Comparison of ENCODE assay signal across 8 cellular contexts in the genomic region with DNA sequence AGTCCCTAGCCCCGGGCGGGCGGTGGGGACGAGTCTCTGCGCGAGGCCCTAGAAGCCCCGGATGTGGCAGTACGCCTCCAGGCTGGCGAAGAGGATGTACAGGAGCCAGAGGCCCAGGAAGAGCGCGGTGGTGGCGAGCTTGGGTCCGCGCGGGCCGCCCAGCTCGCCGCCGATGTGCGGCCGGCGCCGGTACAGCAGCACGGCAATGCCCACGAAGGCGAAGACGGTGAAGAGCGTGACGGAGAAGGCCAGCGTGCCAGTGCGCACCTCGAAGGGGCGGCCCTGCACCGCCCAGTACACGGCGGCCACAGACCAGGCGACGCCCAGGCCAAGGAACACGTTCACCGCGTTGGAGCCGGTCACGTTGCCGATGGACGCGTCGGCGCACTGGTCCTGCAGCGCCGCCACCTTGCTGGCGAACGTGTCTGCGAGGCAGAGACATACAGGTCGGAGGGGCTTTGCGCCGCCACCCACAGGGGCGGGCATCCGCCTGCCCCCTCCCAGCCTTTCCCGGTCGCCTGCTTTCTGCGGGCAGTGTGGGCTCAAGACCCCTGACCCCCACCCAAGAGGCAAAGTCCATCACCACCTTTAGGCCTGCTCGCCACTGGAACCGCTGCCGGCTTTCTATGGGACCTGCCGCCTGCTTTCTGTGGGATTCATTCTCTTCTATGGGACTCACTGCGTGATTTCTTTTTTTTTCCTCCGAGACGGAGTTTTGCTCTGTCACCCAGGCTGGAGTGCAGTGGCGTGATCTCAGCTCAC. TPM values are rescaled to one million over a fixed set of nuclear protein-coding genes. Genes with fewer than 3 reads are reported as not detected.
DNase-seq lines count a peak whose midpoint lies in the region; ATAC-seq and TF ChIP-seq lines count a peak whose summit lies in the region.

No MANE protein-coding gene starts in this region.

- peaks cover 5% of the 10 kb centered on the region for H4K20me1 ChIP-seq in osteoblast (ENCODE audit: insufficient read depth, low read length)

- H3K79me2 ChIP-seq in osteoblast (ENCODE audit: insufficient read depth, low read length), result no peaks in the 10 kb centered on the region

- H3K9me3 ChIP-seq in CD8-positive, alpha-beta T cell (ENCODE audit: low read length), result no peaks in the 10 kb centered on the region
- H3K9me3 ChIP-seq in Panc1 (ENCODE audit: control insufficient read depth, insufficient read depth, low read depth, low read length) (no peaks in the 10 kb centered on the region), esophagus squamous epithelium (no peaks in the 10 kb centered on the region), osteoblast (ENCODE audit: low read depth, low read length) (no peaks in the 10 kb centered on the region)

- no peak for TF ChIP-seq POLR2A in esophagus squamous epithelium (IDR thresholded peaks at IDR 0.05)

- CTCF ChIA-PET in CD8-positive, alpha-beta T cell (lab: Charles Lee), result interaction anchor here (0.7 to 15.3 kb wide), 4 partner anchors 38 to 361 kb away, joined by 3 to 423 read pairs (median 6); a partner anchor contains a TSS
- CTCF ChIA-PET in Panc1 (lab: Charles Lee), result no interaction called here

- no peak overlapping the region for H3K27ac ChIP-seq in CD8-positive, alpha-beta T cell (ENCODE audit: low read depth, low read length)
- H3K27ac ChIP-seq in Panc1 (ENCODE audit: low read length) (no peak overlapping the region), esophagus squamous epithelium (peak overlapping the region in 1 of 4 donors; percentile 44), osteoblast (ENCODE audit: low read depth, low read length) (no peak overlapping the region)

- H3K4me1 Mint-ChIP-seq in CD8-positive, alpha-beta T cell (ENCODE audit: low read depth), result peaks cover 12% of the 10 kb centered on the region

- H2AFZ ChIP-seq in osteoblast (ENCODE audit: low read length), result peak overlapping the region; percentile 91

- in situ Hi-C loops in Panc1 (cut with HindIII; ENCODE audit: low pct_unique_long_range_greater_than_20kb, low sequenced_read_pairs), result no loop called here

- peak overlapping the region; percentile 67 for H3K4me3 Mint-ChIP-seq in CD8-positive, alpha-beta T cell

- H3K36me3 ChIP-seq in CD8-positive, alpha-beta T cell (ENCODE audit: insufficient read depth, low read length), result no peaks in the 10 kb centered on the region
- H3K36me3 ChIP-seq in Panc1 (ENCODE audit: control insufficient read depth, insufficient read depth, low read length) (no peaks in the 10 kb centered on the region), esophagus squamous epithelium (no peaks in the 10 kb centered on the region), osteoblast (ENCODE audit: insufficient read depth, low read length) (no peaks in the 10 kb centered on the region)

- H3K4me2 ChIP-seq in osteoblast (ENCODE audit: insufficient read depth, low read length), result peak overlapping the region; percentile 70

- intact Hi-C loops in CD8-positive, alpha-beta T cell (cut with DNase I, micrococcal nuclease), result no loop called here
- intact Hi-C loops in Panc1 (cut with micrococcal nuclease; ENCODE audit: unreplicated experiment), result no loop called here
- intact Hi-C loops in esophagus squamous epithelium (cut with DNase I), result loop anchor here (10.0 kb wide), 1 partner anchor 365 kb away; no protein-coding TSS in a partner anchor

- POLR2A ChIA-PET in CD8-positive, alpha-beta T cell (lab: Charles Lee), result no interaction called here
- POLR2A ChIA-PET in Panc1 (lab: Charles Lee), result no interaction called here

- H3K4me3 ChIP-seq in CD8-positive, alpha-beta T cell (ENCODE audit: low read depth, low read length), result no peak overlapping the region
- no peak overlapping the region for H3K4me3 ChIP-seq in Panc1 (ENCODE audit: low read depth in 2 of 2, low read length in 2 of 2)
- H3K4me3 ChIP-seq in esophagus squamous epithelium, result peak overlapping the region in 3 of 4 donors; percentile 19 to 46 (median 36)
- H3K4me3 ChIP-seq in osteoblast (ENCODE audit: insufficient read depth, low read length), result peak overlapping the region; percentile 64

- peaks cover 16% of the 10 kb centered on the region for H3K27me3 ChIP-seq in CD8-positive, alpha-beta T cell (ENCODE audit: insufficient read depth, low read length)
- H3K27me3 ChIP-seq in Panc1 (ENCODE audit: control insufficient read depth, insufficient read depth, low read length) (no peaks in the 10 kb centered on the region), esophagus squamous epithelium (peaks cover 0 to 89% (median 3%) of the 10 kb centered on the region in 4 donors), osteoblast (ENCODE audit: insufficient read depth, low read length) (no peaks in the 10 kb centered on the region)

- no peak for TF ChIP-seq CTCF in CD8-positive, alpha-beta T cell (IDR thresholded peaks at IDR 0.05)
- TF ChIP-seq CTCF in Panc1 (IDR thresholded peaks at IDR 0.05) (peak; percentile 32), esophagus squamous epithelium (IDR thresholded peaks at IDR 0.05) (peak in 5 of 6 experiments; percentile 17 to 63 (median 29)), osteoblast (IDR thresholded peaks at IDR 0.05; ENCODE audit: extremely low read depth, low read depth, low read length) (peak; percentile 8)

- DNase-seq in CD8-positive, alpha-beta T cell, result peak in 1 of 7 experiments; percentile 22
- DNase-seq in Panc1 (ENCODE audit: low read depth, low spot score), result no peak
- DNase-seq in esophagus squamous epithelium (lab: John Stamatoyannopoulos, UW), result no peak
- peak; percentile 95 for DNase-seq in osteoblast (ENCODE audit: insufficient read length, low spot score, missing footprints)
- DNase-seq in HPDE6-E6E7 (ENCODE audit: extremely low spot score), result no peak

- no peak overlapping the region for H3K27ac Mint-ChIP-seq in CD8-positive, alpha-beta T cell

- peaks cover 51% of the 10 kb centered on the region for H3K27me3 Mint-ChIP-seq in CD8-positive, alpha-beta T cell (ENCODE audit: low read depth)

- H3K36me3 Mint-ChIP-seq in CD8-positive, alpha-beta T cell, result no peaks in the 10 kb centered on the region

- BruUV-seq in Panc1 (replicated peaks; lab: Mats Ljungman, UMichigan), result no TSS peak

- H3K9me3 Mint-ChIP-seq in CD8-positive, alpha-beta T cell, result no peaks in the 10 kb centered on the region

- peaks cover 33% of the 10 kb centered on the region for H3K4me1 ChIP-seq in CD8-positive, alpha-beta T cell (ENCODE audit: insufficient read depth, low read length)
- peaks cover 7% of the 10 kb centered on the region for H3K4me1 ChIP-seq in Panc1 (ENCODE audit: control insufficient read depth, insufficient read depth, low read length)
- H3K4me1 ChIP-seq in esophagus squamous epithelium, result peaks cover 7 to 37% (median 25%) of the 10 kb centered on the region in 3 donors
- peaks cover 17% of the 10 kb centered on the region for H3K4me1 ChIP-seq in osteoblast (ENCODE audit: insufficient read depth, low read length)

- WGBS in esophagus squamous epithelium, 2 donors, result 11 to 13% methylated on average over 34 to 38 of the region's 69 CpGs

- no peak for ATAC-seq in CD8-positive, alpha-beta T cell
- ATAC-seq in Panc1 (peak; percentile 44; the same call in 1 of the 2 replicates), HG03354 (IDR thresholded peaks at IDR 0.05; ENCODE audit: poor library complexity, severe bottlenecking, unreplicated experiment) (no peak), HG03196 (IDR thresholded peaks at IDR 0.05; ENCODE audit: unreplicated experiment) (no peak), HG02973 (IDR thresholded peaks at IDR 0.05; ENCODE audit: unreplicated experiment) (no peak)

RNA-seq across cellular contexts. Expression of a gene that starts 10.9 kb away (rescaled TPM):
- total RNA-seq in CD8-positive, alpha-beta T cell, result not detected
- total RNA-seq in Panc1 (2021; ENCODE audit: unreplicated experiment) (11.3 TPM), esophagus squamous epithelium (10 to 100 TPM in 1 of 4 donors, 1 to 10 TPM in 3; 1.0 to 13.5 (median 3.9) TPM), osteoblast (8.3 and 19.7 TPM in 2 replicates)
- 20.1 TPM for polyA plus RNA-seq in Panc1 (2012; ENCODE audit: insufficient read length)

RNA-seq across cellular contexts. Expression of a gene that starts 41.5 kb away (rescaled TPM):
- not detected for total RNA-seq in CD8-positive, alpha-beta T cell
- total RNA-seq in Panc1 (2021; ENCODE audit: unreplicated experiment) (0.10 TPM), esophagus squamous epithelium (1 to 10 TPM in 2 of 4 donors, under 1 TPM in 1, not detected in 1; 0.08 to 5.0 (median 3.6) TPM), osteoblast (under 0.01 and 0.36 TPM in 2 replicates)
- 1.2 TPM for polyA plus RNA-seq in Panc1 (2012; ENCODE audit: insufficient read length)

RNA-seq across cellular contexts. Expression of a gene that starts 53.8 kb away (rescaled TPM):
- 1 to 10 TPM; 5.4 to 5.9 TPM for total RNA-seq in CD8-positive, alpha-beta T cell
- total RNA-seq in Panc1 (2021; ENCODE audit: unreplicated experiment) (26.5 TPM), esophagus squamous epithelium (1 to 10 TPM; 5.6 to 9.4 (median 8.4) TPM), osteoblast (2.1 and 4.0 TPM in 2 replicates)
- 21.9 TPM for polyA plus RNA-seq in Panc1 (2012; ENCODE audit: insufficient read length)

Comparison
In these comparisons a context has a peak if more than half of its experiments do, and no peak if none do; other contexts are left out.
1. H3K4me3 ChIP-seq: peak in esophagus squamous epithelium (3 of 4) and osteoblast (single experiment); none in CD8-positive, alpha-beta T cell (single experiment) and Panc1 (0 of 2).